In the genomic region with DNA sequence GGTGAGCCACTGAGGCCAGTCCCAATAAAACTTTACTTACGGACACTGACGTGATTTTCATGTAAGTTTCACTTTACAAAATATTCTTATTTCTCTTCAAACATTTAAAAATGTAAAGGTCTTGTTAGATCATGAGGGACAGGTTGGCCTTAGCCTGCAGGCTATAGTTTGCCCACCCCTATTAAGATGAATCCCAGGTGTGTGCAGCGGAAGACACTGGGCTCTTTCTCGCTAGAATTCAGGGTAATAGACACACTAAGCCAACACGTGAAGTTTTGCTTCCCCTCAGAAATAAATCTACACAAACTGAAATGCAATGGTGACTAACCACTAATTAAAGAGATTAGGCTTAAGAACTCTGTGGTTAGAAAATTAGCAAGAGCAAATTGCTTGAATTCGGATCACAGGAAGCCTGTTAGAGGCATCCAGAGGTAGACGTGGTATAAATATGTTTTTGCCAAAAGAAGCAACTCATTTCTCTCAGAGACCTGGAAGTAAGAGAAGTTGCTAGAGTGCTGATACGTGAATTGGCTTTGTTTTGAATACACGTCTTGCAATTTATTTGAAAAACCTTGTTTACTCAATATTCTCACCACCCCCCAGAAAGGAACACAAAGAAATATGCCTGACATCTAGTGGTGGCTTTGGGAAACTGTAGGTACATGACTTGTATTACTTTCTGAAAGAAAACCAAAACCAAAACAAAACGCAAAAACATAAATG, we compare ENCODE assay signal across 8 cellular contexts.
DNase-seq lines count a peak whose midpoint lies in the region; ATAC-seq and TF ChIP-seq lines count a peak whose summit lies in the region.

No MANE protein-coding gene starts in this region.

- peak overlapping the region in 6 of 10 donors; percentile 20 to 39 (median 32) for H3K4me3 ChIP-seq in heart right ventricle

- WGBS in heart right ventricle, 2 donors, result 45 to 50% methylated on average over 10 of the region's 10 CpGs

- H3K9me3 Mint-ChIP-seq in activated naive CD4-positive, alpha-beta T cell treated with anti-CD3 and anti-CD28 coated beads, Interleukin-2, amount 50 U/mL, for 72 hours, result no peaks in the 10 kb centered on the region

- peaks cover 0 to 16% (median 4%) of the 10 kb centered on the region in 9 donors for H3K4me1 ChIP-seq in heart right ventricle

- H3K36me3 Mint-ChIP-seq in activated naive CD4-positive, alpha-beta T cell treated with anti-CD3 and anti-CD28 coated beads, Interleukin-2, amount 50 U/mL, for 72 hours, result no peaks in the 10 kb centered on the region

- intact Hi-C loops in heart right ventricle (cut with DNase I), result loop anchor here in 4 of 10 donors (5.0 to 10.0 kb wide), 4 partner anchors 147 to 177 kb away; partner anchors contain the start of gene DNMT3A (in 1 of the 4)

- peak overlapping the region in 1 of 2 donors; percentile 67 for H3K27ac Mint-ChIP-seq in activated naive CD4-positive, alpha-beta T cell treated with anti-CD3 and anti-CD28 coated beads, Interleukin-2, amount 50 U/mL, for 72 hours

- peak; percentile 38 for DNase-seq in COLO829 (ENCODE audit: low spot score)
- peak; percentile 66 for DNase-seq in NCI-H69 (lab: John Stamatoyannopoulos, UW)
- peak in 1 of 2 donors; percentile 35 for DNase-seq in activated naive CD4-positive, alpha-beta T cell treated with anti-CD3 and anti-CD28 coated beads, Interleukin-2, amount 50 U/mL, for 72 hours (ENCODE audit: low spot score in 2 of 2)
- DNase-seq in heart right ventricle, result peak in 1 of 2 donors; percentile 46
- DNase-seq in renal cortical epithelial cell (ENCODE audit: low read depth), result peak; percentile 67

- peak; percentile 55 for ATAC-seq in GM19023 (IDR thresholded peaks at IDR 0.05; ENCODE audit: unreplicated experiment)
- peak; percentile 70 for ATAC-seq in HG03521 (IDR thresholded peaks at IDR 0.05; ENCODE audit: unreplicated experiment)
- ATAC-seq in activated naive CD4-positive, alpha-beta T cell treated with anti-CD3 and anti-CD28 coated beads, Interleukin-2, amount 50 U/mL, for 72 hours, result peak; percentile 94 to 97
- peak in 7 of 8 donors; percentile 55 to 83 (median 67) for ATAC-seq in heart right ventricle
- ATAC-seq in GM19328 (IDR thresholded peaks at IDR 0.05; ENCODE audit: unreplicated experiment), result no peak

- H3K9me3 ChIP-seq in heart right ventricle, result no peaks in the 10 kb centered on the region

- no peaks in the 10 kb centered on the region for H3K36me3 ChIP-seq in heart right ventricle

- peak overlapping the region in 2 of 10 donors; percentile 4 to 41 for H3K27ac ChIP-seq in heart right ventricle

- no peaks in the 10 kb centered on the region for H3K27me3 ChIP-seq in heart right ventricle

- peak; percentile 67 to 87 (median 79) for TF ChIP-seq CTCF in heart right ventricle (IDR thresholded peaks at IDR 0.05)
